In genomic region chr6:42296614-42297013, GRCh38 we compare ENCODE assay signal across 24 cellular contexts.
DNase-seq lines count a peak whose midpoint lies in the region; ATAC-seq and TF ChIP-seq lines count a peak whose summit lies in the region.
"Had no signal": no experiment of that assay in that cellular context is flagged by ENCODE, and none has a peak within 500 bp of the region (broad histone marks: within the 10 kb centered on the region; RNA-seq: fewer than 3 reads in every experiment).

No MANE protein-coding gene starts in this region.

- ATAC-seq in CD4-positive, alpha-beta T cell (ENCODE audit: poor library complexity), result no peak
- no peak for ATAC-seq in WTC11
- no peak for ATAC-seq in GM19463 (IDR thresholded peaks at IDR 0.05; ENCODE audit: unreplicated experiment)
- ATAC-seq: activated naive CD4-positive, alpha-beta T cell treated with anti-CD3 and anti-CD28 coated beads, Interleukin-2, amount 50 U/mL, for 72 hours had no signal

- no peak for DNase-seq in CD4-positive, alpha-beta T cell
- DNase-seq in WTC11 (ENCODE audit: low spot score) (no peak), immature natural killer cell (no peak), NCI-H748 treated with DMSO at 0.1 percent for 48 hours (lab: John Stamatoyannopoulos, UW) (no peak)
- no peak for DNase-seq in activated naive CD4-positive, alpha-beta T cell treated with anti-CD3 and anti-CD28 coated beads, Interleukin-2, amount 10 ng/mL, durations not matched to agents 7 days and 5 days
- DNase-seq: activated B cell treated with CpG ODN at 0.5 μM for 24 hours; activated CD8-positive, alpha-beta memory T cell treated with anti-CD3 and anti-CD28 coated beads, Interleukin-2, amount 50 U/mL, for 48 hours; anterior cingulate cortex; DND-41; effector memory CD4-positive, alpha-beta T cell; erythroblast; GF-D8; GM23248; head of caudate nucleus; NCI-H1694; stimulated activated CD4-positive, alpha-beta T cell treated with anti-CD3 and anti-CD28 coated beads, Interleukin-4, amount 100 ng/mL, for 24 hours; T-helper 1 cell; tibial artery had no signal

- POLR2A ChIA-PET in CD4-positive, alpha-beta T cell (lab: Charles Lee), result interaction anchor here (1.3 kb wide), 1 partner anchor 90 kb away, joined by 4 read pairs; no protein-coding TSS in a partner anchor
- POLR2A ChIA-PET in HEK293 (lab: Yijun Ruan, JAX), result no interaction called here
- POLR2A ChIA-PET in WTC11 (lab: Charles Lee), result no interaction called here

- no peaks in the 10 kb centered on the region for H3K27me3 ChIP-seq in CD4-positive, alpha-beta T cell (ENCODE audit: control insufficient read depth, insufficient read depth, low read length)
- H3K27me3 ChIP-seq: BLaER1, tibial artery had no signal

- H3K27me3 Mint-ChIP-seq in CD4-positive, alpha-beta T cell, result no peaks in the 10 kb centered on the region
- no peaks in the 10 kb centered on the region for H3K27me3 Mint-ChIP-seq in WTC11 (ENCODE audit: low read depth)
- peaks cover 0 to 3% (median 2%) of the 10 kb centered on the region in 3 donors for H3K27me3 Mint-ChIP-seq in immature natural killer cell (ENCODE audit: low read depth in 3 of 3)
- no peaks in the 10 kb centered on the region for H3K27me3 Mint-ChIP-seq in activated naive CD4-positive, alpha-beta T cell treated with anti-CD3 and anti-CD28 coated beads, Interleukin-2, amount 10 ng/mL, durations not matched to agents 7 days and 5 days
- H3K27me3 Mint-ChIP-seq: activated B cell treated with CpG ODN at 0.5 μM for 24 hours had no signal

- no peaks in the 10 kb centered on the region for H3K9me3 ChIP-seq in CD4-positive, alpha-beta T cell (ENCODE audit: control insufficient read depth, low read length)
- H3K9me3 ChIP-seq in HEK293 (ENCODE audit: control insufficient read depth, insufficient read depth, low read depth, low read length), result no peaks in the 10 kb centered on the region
- H3K9me3 ChIP-seq: BLaER1, tibial artery had no signal

- H3K4me3 Mint-ChIP-seq in CD4-positive, alpha-beta T cell, result no peak overlapping the region
- H3K4me3 Mint-ChIP-seq in WTC11 (no peak overlapping the region), immature natural killer cell (peak overlapping the region in 3 of 5 donors; percentile 80 to 88 (median 83))
- H3K4me3 Mint-ChIP-seq in activated naive CD4-positive, alpha-beta T cell treated with anti-CD3 and anti-CD28 coated beads, Interleukin-2, amount 10 ng/mL, durations not matched to agents 7 days and 5 days, result no peak overlapping the region
- H3K4me3 Mint-ChIP-seq: activated B cell treated with CpG ODN at 0.5 μM for 24 hours, nephron had no signal

- peaks cover 60% of the 10 kb centered on the region for H3K4me1 Mint-ChIP-seq in CD4-positive, alpha-beta T cell (ENCODE audit: low read depth)
- H3K4me1 Mint-ChIP-seq in WTC11 (peaks cover 6% of the 10 kb centered on the region), immature natural killer cell (peaks cover 58 to 65% of the 10 kb centered on the region in 2 donors)
- peaks cover 38% of the 10 kb centered on the region for H3K4me1 Mint-ChIP-seq in activated naive CD4-positive, alpha-beta T cell treated with anti-CD3 and anti-CD28 coated beads, Interleukin-2, amount 10 ng/mL, durations not matched to agents 7 days and 5 days
- H3K4me1 Mint-ChIP-seq: nephron had no signal

- intact Hi-C loops in CD4-positive, alpha-beta T cell (cut with DNase I, micrococcal nuclease), result no loop called here

- H3K27ac ChIP-seq in CD4-positive, alpha-beta T cell (ENCODE audit: low read depth, low read length), result no peak overlapping the region
- H3K27ac ChIP-seq in HEK293 (ENCODE audit: extremely low read depth, low read depth, low read length), result no peak overlapping the region
- H3K27ac ChIP-seq: BLaER1, coronary artery, GM23248, tibial artery had no signal

- CTCF ChIA-PET in CD4-positive, alpha-beta T cell (lab: Charles Lee), result no interaction called here
- CTCF ChIA-PET in HEK293 (lab: Yijun Ruan, JAX) (interaction anchor here (0.6 to 1.1 kb wide), 2 partner anchors 10 to 139 kb away, joined by 3 to 5 read pairs; no protein-coding TSS in a partner anchor), WTC11 (lab: Charles Lee) (interaction anchor here (1.2 kb wide), 1 partner anchor 251 kb away, joined by 5 read pairs; no protein-coding TSS in a partner anchor)
- CTCF ChIA-PET in activated naive CD4-positive, alpha-beta T cell treated with anti-CD3 and anti-CD28 coated beads, Interleukin-2, amount 10 ng/mL, durations not matched to agents 7 days and 5 days (lab: Charles Lee), result no interaction called here

- H3K27ac Mint-ChIP-seq in CD4-positive, alpha-beta T cell, result peak overlapping the region; percentile 66
- peak overlapping the region; percentile 9; the same call in 1 of the 2 replicates for H3K27ac Mint-ChIP-seq in WTC11
- H3K27ac Mint-ChIP-seq in immature natural killer cell, result peak overlapping the region; percentile 13 to 95 (median 82)
- no peak overlapping the region for H3K27ac Mint-ChIP-seq in activated naive CD4-positive, alpha-beta T cell treated with anti-CD3 and anti-CD28 coated beads, Interleukin-2, amount 10 ng/mL, durations not matched to agents 7 days and 5 days
- H3K27ac Mint-ChIP-seq: activated B cell treated with CpG ODN at 0.5 μM for 24 hours; activated naive CD4-positive, alpha-beta T cell treated with anti-CD3 and anti-CD28 coated beads, Interleukin-2, amount 50 U/mL, for 72 hours; nephron had no signal

- peaks cover 76% of the 10 kb centered on the region for H3K36me3 Mint-ChIP-seq in CD4-positive, alpha-beta T cell (ENCODE audit: low read depth)
- peaks cover 15% of the 10 kb centered on the region for H3K36me3 Mint-ChIP-seq in WTC11
- H3K36me3 Mint-ChIP-seq in immature natural killer cell, result peaks cover 9 to 26% (median 15%) of the 10 kb centered on the region in 3 donors
- H3K36me3 Mint-ChIP-seq in activated naive CD4-positive, alpha-beta T cell treated with anti-CD3 and anti-CD28 coated beads, Interleukin-2, amount 10 ng/mL, durations not matched to agents 7 days and 5 days, result peaks cover 30% of the 10 kb centered on the region

- TF ChIP-seq CTCF in CD4-positive, alpha-beta T cell (IDR thresholded peaks at IDR 0.05), result no peak
- no peak for TF ChIP-seq CTCF in HEK293 (tag by site-specific recombination; IDR thresholded peaks at IDR 0.05)
- TF ChIP-seq CTCF in WTC11 (IDR thresholded peaks at IDR 0.05), result no peak

- H3K4me3 ChIP-seq in HEK293 (ENCODE audit: low read depth, low read length), result no peak overlapping the region
- H3K4me3 ChIP-seq: BLaER1, coronary artery, GM23248, tibial artery had no signal

- H3K9me3 Mint-ChIP-seq in CD4-positive, alpha-beta T cell, result no peaks in the 10 kb centered on the region
- no peaks in the 10 kb centered on the region for H3K9me3 Mint-ChIP-seq in WTC11
- H3K9me3 Mint-ChIP-seq in immature natural killer cell, result no peaks in the 10 kb centered on the region
- H3K9me3 Mint-ChIP-seq in activated naive CD4-positive, alpha-beta T cell treated with anti-CD3 and anti-CD28 coated beads, Interleukin-2, amount 10 ng/mL, durations not matched to agents 7 days and 5 days, result peaks cover 4% of the 10 kb centered on the region
- H3K9me3 Mint-ChIP-seq: activated B cell treated with CpG ODN at 0.5 μM for 24 hours, nephron had no signal

- no peaks in the 10 kb centered on the region for H3K36me3 ChIP-seq in HEK293 (ENCODE audit: control insufficient read depth in 2 of 2, insufficient read depth in 1 of 2, low read length in 2 of 2)

- H3K4me1 ChIP-seq in HEK293 (ENCODE audit: control insufficient read depth, insufficient read depth, low read length), result no peaks in the 10 kb centered on the region
- H3K4me1 ChIP-seq: tibial artery had no signal

TF ChIP-seq in HEK293, 187 proteins besides CTCF, POLR2A, EP300 and RAD21:
- TF ChIP-seq PRDM1 (tag by site-specific recombination; IDR thresholded peaks at IDR 0.05) (peak; percentile 35; the same call in 1 of the 2 replicates), PBX3 (CRISPR knock-in tag; IDR thresholded peaks at IDR 0.05) (no peak)

TF ChIP-seq in WTC11, 78 proteins besides CTCF, POLR2A, EP300 and RAD21:
- TF ChIP-seq ERG (CRISPR knock-in tag; IDR thresholded peaks at IDR 0.05), result no peak
- no peak for TF ChIP-seq ZNF423 (CRISPR knock-in tag; IDR thresholded peaks at IDR 0.05)
- peak; percentile 85 for TF ChIP-seq PRDM15 (CRISPR knock-in tag; IDR thresholded peaks at IDR 0.05)

Comparison
In these comparisons a context has a peak if more than half of its experiments do, and no peak if none do; other contexts are left out.
1. H3K4me3 Mint-ChIP-seq: peak in immature natural killer cell (3 of 5); none in CD4-positive, alpha-beta T cell (single experiment), WTC11 (single experiment) and activated naive CD4-positive, alpha-beta T cell treated with anti-CD3 and anti-CD28 coated beads, Interleukin-2, amount 10 ng/mL, durations not matched to agents 7 days and 5 days (single experiment).
2. CTCF ChIA-PET loops: an anchor here in HEK293 (0.6 to 1.1 kb wide) and WTC11 (1.2 kb wide); none called in CD4-positive, alpha-beta T cell and activated naive CD4-positive, alpha-beta T cell treated with anti-CD3 and anti-CD28 coated beads, Interleukin-2, amount 10 ng/mL, durations not matched to agents 7 days and 5 days.